1 cellular context compared by ENCODE assay signal in the genomic region with DNA sequence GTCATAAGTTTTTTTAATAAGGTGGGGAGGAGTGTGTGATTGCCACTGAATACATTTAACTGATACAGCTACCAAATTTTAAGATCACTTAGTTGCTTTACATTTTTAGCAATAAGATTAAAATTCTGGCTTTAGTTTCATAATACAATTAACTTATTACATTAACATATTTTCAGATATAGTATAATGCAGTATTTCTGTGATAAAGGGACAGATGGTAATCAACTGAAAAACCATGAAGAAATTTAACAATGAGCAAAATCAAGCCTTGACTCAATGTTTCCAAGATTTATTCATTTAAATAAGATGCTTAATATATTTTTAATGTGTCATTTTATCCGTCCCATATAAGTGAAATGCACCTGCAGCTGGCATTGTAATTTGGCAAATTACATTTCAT.
TF ChIP-seq lines count a peak whose summit lies in the region.

No MANE protein-coding gene starts in this region.

TF ChIP-seq in GM12878, 131 proteins besides CTCF, POLR2A, EP300 and RAD21:
- TF ChIP-seq CREM (IDR thresholded peaks at IDR 0.05; ENCODE audit: low read depth) (no peak), FOS (IDR thresholded peaks at IDR 0.05; ENCODE audit: borderline replicate concordance, extremely low read depth, insufficient read length) (no peak), CHD1 (IDR thresholded peaks at IDR 0.05; ENCODE audit: low read depth, low read length) (no peak), EZH2 (IDR thresholded peaks at IDR 0.05; ENCODE audit: borderline replicate concordance, control insufficient read depth, low read depth, low read length) (no peak), TARDBP (IDR thresholded peaks at IDR 0.05; ENCODE audit: borderline replicate concordance) (no peak), NFYA (IDR thresholded peaks at IDR 0.05; ENCODE audit: borderline replicate concordance, low read depth, low read length) (no peak), JUNB (IDR thresholded peaks at IDR 0.05) (no peak), MXI1 (IDR thresholded peaks at IDR 0.05; ENCODE audit: low read depth, low read length) (no peak), SIN3A (IDR thresholded peaks at IDR 0.05; ENCODE audit: low read depth, low read length) (no peak), ZBED1 (IDR thresholded peaks at IDR 0.05; ENCODE audit: borderline replicate concordance) (no peak), CBX3 (IDR thresholded peaks at IDR 0.05; ENCODE audit: borderline replicate concordance, low read depth) (no peak), FOXK2 (IDR thresholded peaks at IDR 0.05) (no peak)
- TF ChIP-seq, protein P1, sequence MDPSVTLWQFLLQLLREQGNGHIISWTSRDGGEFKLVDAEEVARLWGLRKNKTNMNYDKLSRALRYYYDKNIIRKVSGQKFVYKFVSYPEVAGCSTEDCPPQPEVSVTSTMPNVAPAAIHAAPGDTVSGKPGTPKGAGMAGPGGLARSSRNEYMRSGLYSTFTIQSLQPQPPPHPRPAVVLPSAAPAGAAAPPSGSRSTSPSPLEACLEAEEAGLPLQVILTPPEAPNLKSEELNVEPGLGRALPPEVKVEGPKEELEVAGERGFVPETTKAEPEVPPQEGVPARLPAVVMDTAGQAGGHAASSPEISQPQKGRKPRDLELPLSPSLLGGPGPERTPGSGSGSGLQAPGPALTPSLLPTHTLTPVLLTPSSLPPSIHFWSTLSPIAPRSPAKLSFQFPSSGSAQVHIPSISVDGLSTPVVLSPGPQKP (IDR thresholded peaks at IDR 0.05; ENCODE audit: low read depth, low read length), result no peak
- TF ChIP-seq, protein P2, sequence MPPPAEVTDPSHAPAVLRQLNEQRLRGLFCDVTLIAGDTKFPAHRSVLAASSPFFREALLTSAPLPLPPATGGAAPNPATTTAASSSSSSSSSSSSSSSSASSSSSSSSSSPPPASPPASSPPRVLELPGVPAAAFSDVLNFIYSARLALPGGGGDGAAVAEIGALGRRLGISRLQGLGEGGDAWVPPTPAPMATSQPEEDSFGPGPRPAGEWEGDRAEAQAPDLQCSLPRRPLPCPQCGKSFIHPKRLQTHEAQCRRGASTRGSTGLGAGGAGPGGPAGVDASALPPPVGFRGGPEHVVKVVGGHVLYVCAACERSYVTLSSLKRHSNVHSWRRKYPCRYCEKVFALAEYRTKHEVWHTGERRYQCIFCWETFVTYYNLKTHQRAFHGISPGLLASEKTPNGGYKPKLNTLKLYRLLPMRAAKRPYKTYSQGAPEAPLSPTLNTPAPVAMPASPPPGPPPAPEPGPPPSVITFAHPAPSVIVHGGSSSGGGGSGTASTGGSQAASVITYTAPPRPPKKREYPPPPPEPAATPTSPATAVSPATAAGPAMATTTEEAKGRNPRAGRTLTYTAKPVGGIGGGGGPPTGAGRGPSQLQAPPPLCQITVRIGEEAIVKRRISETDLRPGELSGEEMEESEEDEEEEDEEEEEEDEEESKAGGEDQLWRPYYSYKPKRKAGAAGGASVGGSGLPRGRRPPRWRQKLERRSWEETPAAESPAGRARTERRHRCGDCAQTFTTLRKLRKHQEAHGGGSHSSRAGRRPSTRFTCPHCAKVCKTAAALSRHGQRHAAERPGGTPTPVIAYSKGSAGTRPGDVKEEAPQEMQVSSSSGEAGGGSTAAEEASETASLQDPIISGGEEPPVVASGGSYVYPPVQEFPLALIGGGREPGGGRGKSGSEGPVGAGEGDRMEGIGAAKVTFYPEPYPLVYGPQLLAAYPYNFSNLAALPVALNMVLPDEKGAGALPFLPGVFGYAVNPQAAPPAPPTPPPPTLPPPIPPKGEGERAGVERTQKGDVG (CRISPR knock-in tag; IDR thresholded peaks at IDR 0.05), result no peak
- TF ChIP-seq, protein P3, sequence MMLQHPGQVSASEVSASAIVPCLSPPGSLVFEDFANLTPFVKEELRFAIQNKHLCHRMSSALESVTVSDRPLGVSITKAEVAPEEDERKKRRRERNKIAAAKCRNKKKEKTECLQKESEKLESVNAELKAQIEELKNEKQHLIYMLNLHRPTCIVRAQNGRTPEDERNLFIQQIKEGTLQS (IDR thresholded peaks at IDR 0.05; ENCODE audit: borderline replicate concordance, extremely low read depth, low read depth, low read length), result no peak
- TF ChIP-seq, protein P4, sequence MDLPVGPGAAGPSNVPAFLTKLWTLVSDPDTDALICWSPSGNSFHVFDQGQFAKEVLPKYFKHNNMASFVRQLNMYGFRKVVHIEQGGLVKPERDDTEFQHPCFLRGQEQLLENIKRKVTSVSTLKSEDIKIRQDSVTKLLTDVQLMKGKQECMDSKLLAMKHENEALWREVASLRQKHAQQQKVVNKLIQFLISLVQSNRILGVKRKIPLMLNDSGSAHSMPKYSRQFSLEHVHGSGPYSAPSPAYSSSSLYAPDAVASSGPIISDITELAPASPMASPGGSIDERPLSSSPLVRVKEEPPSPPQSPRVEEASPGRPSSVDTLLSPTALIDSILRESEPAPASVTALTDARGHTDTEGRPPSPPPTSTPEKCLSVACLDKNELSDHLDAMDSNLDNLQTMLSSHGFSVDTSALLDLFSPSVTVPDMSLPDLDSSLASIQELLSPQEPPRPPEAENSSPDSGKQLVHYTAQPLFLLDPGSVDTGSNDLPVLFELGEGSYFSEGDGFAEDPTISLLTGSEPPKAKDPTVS (IDR thresholded peaks at IDR 0.05; ENCODE audit: low read depth, low read length), result no peak
- TF ChIP-seq, protein P5, sequence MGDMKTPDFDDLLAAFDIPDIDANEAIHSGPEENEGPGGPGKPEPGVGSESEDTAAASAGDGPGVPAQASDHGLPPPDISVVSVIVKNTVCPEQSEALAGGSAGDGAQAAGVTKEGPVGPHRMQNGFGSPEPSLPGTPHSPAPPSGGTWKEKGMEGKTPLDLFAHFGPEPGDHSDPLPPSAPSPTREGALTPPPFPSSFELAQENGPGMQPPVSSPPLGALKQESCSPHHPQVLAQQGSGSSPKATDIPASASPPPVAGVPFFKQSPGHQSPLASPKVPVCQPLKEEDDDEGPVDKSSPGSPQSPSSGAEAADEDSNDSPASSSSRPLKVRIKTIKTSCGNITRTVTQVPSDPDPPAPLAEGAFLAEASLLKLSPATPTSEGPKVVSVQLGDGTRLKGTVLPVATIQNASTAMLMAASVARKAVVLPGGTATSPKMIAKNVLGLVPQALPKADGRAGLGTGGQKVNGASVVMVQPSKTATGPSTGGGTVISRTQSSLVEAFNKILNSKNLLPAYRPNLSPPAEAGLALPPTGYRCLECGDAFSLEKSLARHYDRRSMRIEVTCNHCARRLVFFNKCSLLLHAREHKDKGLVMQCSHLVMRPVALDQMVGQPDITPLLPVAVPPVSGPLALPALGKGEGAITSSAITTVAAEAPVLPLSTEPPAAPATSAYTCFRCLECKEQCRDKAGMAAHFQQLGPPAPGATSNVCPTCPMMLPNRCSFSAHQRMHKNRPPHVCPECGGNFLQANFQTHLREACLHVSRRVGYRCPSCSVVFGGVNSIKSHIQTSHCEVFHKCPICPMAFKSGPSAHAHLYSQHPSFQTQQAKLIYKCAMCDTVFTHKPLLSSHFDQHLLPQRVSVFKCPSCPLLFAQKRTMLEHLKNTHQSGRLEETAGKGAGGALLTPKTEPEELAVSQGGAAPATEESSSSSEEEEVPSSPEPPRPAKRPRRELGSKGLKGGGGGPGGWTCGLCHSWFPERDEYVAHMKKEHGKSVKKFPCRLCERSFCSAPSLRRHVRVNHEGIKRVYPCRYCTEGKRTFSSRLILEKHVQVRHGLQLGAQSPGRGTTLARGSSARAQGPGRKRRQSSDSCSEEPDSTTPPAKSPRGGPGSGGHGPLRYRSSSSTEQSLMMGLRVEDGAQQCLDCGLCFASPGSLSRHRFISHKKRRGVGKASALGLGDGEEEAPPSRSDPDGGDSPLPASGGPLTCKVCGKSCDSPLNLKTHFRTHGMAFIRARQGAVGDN (IDR thresholded peaks at IDR 0.05), result no peak
TF ChIP-seq in GM12878: peak in this region for 0.
